In genomic region chr1:234608026-234608719, GRCh38 we compare ENCODE assay signal across 1 cellular context.
TF ChIP-seq lines count a peak whose summit lies in the region.

No MANE protein-coding gene starts in this region.

TF ChIP-seq in K562, 482 proteins besides CTCF, POLR2A, EP300 and RAD21 (continued from another document and continues in another):
- TF ChIP-seq MIER1 (IDR thresholded peaks at IDR 0.05; ENCODE audit: low read depth) (no peak), FOXJ2 (tag; IDR thresholded peaks at IDR 0.05) (peak; percentile 90), MYBL2 (IDR thresholded peaks at IDR 0.05; ENCODE audit: low read depth) (no peak; the same call in 1 of the 2 replicates), MYBL2 (CRISPR knock-in tag; IDR thresholded peaks at IDR 0.05; ENCODE audit: borderline replicate concordance) (no peak), ZNF830 (CRISPR knock-in tag; IDR thresholded peaks at IDR 0.05) (peak; percentile 68), PHF20 (IDR thresholded peaks at IDR 0.05; ENCODE audit: partially characterized antibody) (peak; percentile 20), ZNF79 (CRISPR knock-in tag; IDR thresholded peaks at IDR 0.05; ENCODE audit: low read depth) (0 out of 2 replicates have a peak, but pooled peaks have one; percentile 56), ARID4B (CRISPR knock-in tag; IDR thresholded peaks at IDR 0.05) (0 out of 2 replicates have a peak, but pooled peaks have one; percentile 1), TOE1 (IDR thresholded peaks at IDR 0.05; ENCODE audit: borderline replicate concordance) (peak; percentile 82), TOE1 (CRISPR knock-in tag; IDR thresholded peaks at IDR 0.05; ENCODE audit: borderline replicate concordance, low read depth) (no peak; the same call in 1 of the 2 replicates), STAT5A (IDR thresholded peaks at IDR 0.05; ENCODE audit: borderline replicate concordance, low read length) (peak; percentile 32; the same call in 1 of the 2 replicates), ZNF668 (CRISPR knock-in tag; IDR thresholded peaks at IDR 0.05) (peak; percentile 25; the same call in 1 of the 2 replicates), C11orf30 (IDR thresholded peaks at IDR 0.05; ENCODE audit: low read depth) (peak; percentile 96), JUND (IDR thresholded peaks at IDR 0.05; ENCODE audit: borderline replicate concordance, low read depth, low read length) (peak; percentile 97), JUND (tag; IDR thresholded peaks at IDR 0.05; ENCODE audit: borderline replicate concordance, low read depth, low read length) (peak; percentile 99), FIP1L1 (IDR thresholded peaks at IDR 0.05; ENCODE audit: low read depth, low read length, poor library complexity, severe bottlenecking) (peak; percentile 54), ZNF444 (CRISPR knock-in tag; IDR thresholded peaks at IDR 0.05) (0 out of 2 replicates have a peak, but pooled peaks have one; percentile 20), ZNF354B (CRISPR knock-in tag; IDR thresholded peaks at IDR 0.05) (0 out of 2 replicates have a peak, but pooled peaks have one; percentile 43), PHF21A (IDR thresholded peaks at IDR 0.05; ENCODE audit: borderline replicate concordance, low read depth) (0 out of 2 replicates have a peak, but pooled peaks have one; percentile 28), ATF4 (CRISPR knock-in tag; IDR thresholded peaks at IDR 0.05) (peak; percentile 60; the same call in 1 of the 2 replicates), SIX5 (IDR thresholded peaks at IDR 0.05; ENCODE audit: borderline replicate concordance in 1 of 2, insufficient read depth in 1 of 2, low read depth in 1 of 2, low read length in 2 of 2) (no peak), ZNF655 (CRISPR knock-in tag; IDR thresholded peaks at IDR 0.05) (no peak), ZFP30 (CRISPR knock-in tag; IDR thresholded peaks at IDR 0.05; ENCODE audit: borderline replicate concordance) (no peak), CREB5 (CRISPR knock-in tag; IDR thresholded peaks at IDR 0.05) (peak; percentile 39; the same call in 1 of the 2 replicates), ELF1 (tag; IDR thresholded peaks at IDR 0.05) (peak; percentile 93), PKNOX1 (IDR thresholded peaks at IDR 0.05) (peak; percentile 43; the same call in 1 of the 2 replicates), GATA2 (CRISPR knock-in tag; IDR thresholded peaks at IDR 0.05) (no peak), COPS2 (conservative IDR thresholded peaks at IDR 0.05) (no peak), U2AF1 (optimal IDR thresholded peaks at IDR 0.05; ENCODE audit: low read depth, low read length) (no peak), MXI1 (IDR thresholded peaks at IDR 0.05; ENCODE audit: low read depth, low read length) (peak; percentile 84; the same call in 1 of the 2 replicates), OTX1 (CRISPR knock-in tag; IDR thresholded peaks at IDR 0.05) (peak; percentile 92), ZKSCAN8 (CRISPR knock-in tag; IDR thresholded peaks at IDR 0.05) (peak; percentile 20; the same call in 1 of the 2 replicates), ARNT (IDR thresholded peaks at IDR 0.05) (peak in 1 of 2 experiments; percentile 73; a peak in 1 of 4 replicates), ZNF23 (CRISPR knock-in tag; IDR thresholded peaks at IDR 0.05) (peak; percentile 63; the same call in 1 of the 2 replicates), ZNF57 (CRISPR knock-in tag; IDR thresholded peaks at IDR 0.05) (0 out of 2 replicates have a peak, but pooled peaks have one; percentile 21), CHCHD3 (CRISPR knock-in tag; IDR thresholded peaks at IDR 0.05) (0 out of 2 replicates have a peak, but pooled peaks have one; percentile 61), ELF2 (CRISPR knock-in tag; IDR thresholded peaks at IDR 0.05) (peak; percentile 51; the same call in 1 of the 2 replicates), NKRF (IDR thresholded peaks at IDR 0.05; ENCODE audit: borderline replicate concordance) (peak; percentile 92), ID3 (CRISPR knock-in tag; IDR thresholded peaks at IDR 0.05) (0 out of 2 replicates have a peak, but pooled peaks have one; percentile 41), ID3 (tag; IDR thresholded peaks at IDR 0.05) (0 out of 2 replicates have a peak, but pooled peaks have one; percentile 7), LEF1 (IDR thresholded peaks at IDR 0.05) (0 out of 2 replicates have a peak, but pooled peaks have one; percentile 18), STAG1 (CRISPR knock-in tag; IDR thresholded peaks at IDR 0.05; ENCODE audit: borderline replicate concordance) (no peak), LCOR (CRISPR knock-in tag; IDR thresholded peaks at IDR 0.05) (peak; percentile 85), TEAD2 (tag; IDR thresholded peaks at IDR 0.05) (peak; percentile 6; the same call in 1 of the 2 replicates), HIVEP1 (CRISPR knock-in tag; IDR thresholded peaks at IDR 0.05) (peak; percentile 14; the same call in 1 of the 2 replicates), HDAC8 (tag; IDR thresholded peaks at IDR 0.05) (peak; percentile 48; the same call in 1 of the 2 replicates), SMAD3 (CRISPR knock-in tag; conservative IDR thresholded peaks at IDR 0.05) (peak; percentile 59), KLF13 (tag; IDR thresholded peaks at IDR 0.05; ENCODE audit: borderline replicate concordance, low read depth) (no peak; the same call in 1 of the 2 replicates), ZNF184 (CRISPR knock-in tag; IDR thresholded peaks at IDR 0.05) (no peak), ZNF766 (CRISPR knock-in tag; conservative IDR thresholded peaks at IDR 0.05) (peak; percentile 46; the same call in 1 of the 2 replicates), RBM17 (IDR thresholded peaks at IDR 0.05; ENCODE audit: borderline replicate concordance, low read depth, low read length) (no peak), MAZ (CRISPR knock-in tag; conservative IDR thresholded peaks at IDR 0.05 in 1 of 2, IDR thresholded peaks at IDR 0.05 in 1 of 2) (peak in 1 of 2 experiments; percentile 32; a peak in 2 of 4 replicates), L3MBTL2 (IDR thresholded peaks at IDR 0.05) (peak; percentile 93), ATF6 (CRISPR knock-in tag; IDR thresholded peaks at IDR 0.05) (peak; percentile 88), HDAC1 (IDR thresholded peaks at IDR 0.05) (peak; percentile 65 to 94; a peak in 3 of 4 replicates), SMARCC2 (IDR thresholded peaks at IDR 0.05; ENCODE audit: low read depth) (no peak), KLF6 (CRISPR knock-in tag; IDR thresholded peaks at IDR 0.05; ENCODE audit: borderline replicate concordance) (peak; percentile 84; the same call in 1 of the 2 replicates), HLTF (IDR thresholded peaks at IDR 0.05) (no peak), DIDO1 (tag; IDR thresholded peaks at IDR 0.05; ENCODE audit: low read depth) (no peak)
